Comparison of ENCODE assay signal across 33 cellular contexts in the genomic region with DNA sequence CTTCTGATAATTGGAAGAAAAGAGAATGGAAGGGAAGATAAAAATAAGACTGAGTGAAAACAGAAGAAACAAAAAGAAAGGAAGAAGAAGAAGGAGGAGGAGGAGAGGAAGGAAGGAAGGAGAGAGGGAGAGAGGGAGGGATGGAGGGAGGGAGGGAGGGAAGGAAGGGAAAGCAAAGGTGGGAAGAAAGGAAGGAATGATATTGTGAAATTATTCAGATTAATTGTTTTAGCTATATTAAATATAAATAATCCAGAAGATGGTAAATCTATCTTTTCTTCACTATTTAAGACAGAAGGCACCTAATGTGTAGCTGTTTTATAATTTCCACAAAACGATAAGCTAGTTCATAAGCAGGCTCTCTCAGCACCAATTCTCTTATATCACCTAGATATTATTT.
DNase-seq lines count a peak whose midpoint lies in the region; ATAC-seq, FAIRE-seq and TF ChIP-seq lines count a peak whose summit lies in the region.
"Had no signal": no experiment of that assay in that cellular context is flagged by ENCODE, and none has a peak within 500 bp of the region (broad histone marks: within the 10 kb centered on the region; RNA-seq: fewer than 3 reads in every experiment).

No MANE protein-coding gene starts in this region.

- no peaks in the 10 kb centered on the region for H3K27me3 Mint-ChIP-seq in stimulated activated memory B cell treated with anti-CD40 and anti-IgM and Interleukin-4, amounts not matched to agents 10 μg/mL and 1 μg/mL and 100 μg/mL, for 72 hours
- H3K27me3 Mint-ChIP-seq: B cell; CD4-positive, alpha-beta memory T cell; CD4-positive, alpha-beta T cell; CD4-positive, CD25-positive, alpha-beta regulatory T cell; CD8-positive, alpha-beta memory T cell had no signal

- TF ChIP-seq CTCF in HepG2 (CRISPR knock-in tag; IDR thresholded peaks at IDR 0.05) (no peak), right lobe of liver (IDR thresholded peaks at IDR 0.05) (no peak), K562 (IDR thresholded peaks at IDR 0.05 in 2 of 3, conservative IDR thresholded peaks at IDR 0.05 in 1 of 3; ENCODE audit: insufficient read depth in 2 of 3, low read depth in 1 of 3, low read length in 3 of 3) (no peak)

- no peaks in the 10 kb centered on the region for H3K36me3 Mint-ChIP-seq in stimulated activated memory B cell treated with anti-CD40 and anti-IgM and Interleukin-4, amounts not matched to agents 10 μg/mL and 1 μg/mL and 100 μg/mL, for 72 hours
- H3K36me3 Mint-ChIP-seq: CD14-positive monocyte; CD4-positive, alpha-beta memory T cell; CD4-positive, CD25-positive, alpha-beta regulatory T cell; CD8-positive, alpha-beta memory T cell; CD8-positive, alpha-beta T cell had no signal

- H3K9me3 ChIP-seq in HepG2 (ENCODE audit: low read length) = peaks cover 71% of the 10 kb centered on the region
- H3K9me3 ChIP-seq in right lobe of liver = no peaks in the 10 kb centered on the region
- no peaks in the 10 kb centered on the region for H3K9me3 ChIP-seq in K562 (replicated peaks; ENCODE audit: control insufficient read depth, insufficient read depth, low read depth, low read length)
- H3K9me3 ChIP-seq: A549; BE2C; BLaER1; BLaER1 treated with 17β-estradiol and CSF1 and Interleukin-3, amounts not matched to agents 10 nM and 100 nM; Caco-2 had no signal

- H3K4me1 ChIP-seq in HepG2 (ENCODE audit: insufficient read depth, low read length) = no peaks in the 10 kb centered on the region
- H3K4me1 ChIP-seq in right lobe of liver = no peaks in the 10 kb centered on the region
- H3K4me1 ChIP-seq in K562 (replicated peaks in 1 of 2; ENCODE audit: control insufficient read depth in 2 of 2, insufficient read depth in 2 of 2, low read length in 2 of 2) = no peaks in the 10 kb centered on the region
- H3K4me1 ChIP-seq: A549; BE2C; BLaER1; BLaER1 treated with 17β-estradiol and CSF1 and Interleukin-3, amounts not matched to agents 10 nM and 100 nM; Caco-2 had no signal

- H3K79me2 ChIP-seq in HepG2 (ENCODE audit: insufficient read depth, low read length) (no peaks in the 10 kb centered on the region), K562 (ENCODE audit: control insufficient read depth, insufficient read depth, low read length) (no peaks in the 10 kb centered on the region)

- H3K27ac Mint-ChIP-seq in stimulated activated memory B cell treated with anti-CD40 and anti-IgM and Interleukin-4, amounts not matched to agents 10 μg/mL and 1 μg/mL and 100 μg/mL, for 72 hours = no peak overlapping the region
- H3K27ac Mint-ChIP-seq: B cell; CD14-positive monocyte; CD4-positive, alpha-beta memory T cell; CD4-positive, alpha-beta T cell; CD4-positive, CD25-positive, alpha-beta regulatory T cell; CD8-positive, alpha-beta memory T cell; CD8-positive, alpha-beta T cell had no signal

- H3K4me1 Mint-ChIP-seq in stimulated activated memory B cell treated with anti-CD40 and anti-IgM and Interleukin-4, amounts not matched to agents 10 μg/mL and 1 μg/mL and 100 μg/mL, for 72 hours = no peaks in the 10 kb centered on the region
- H3K4me1 Mint-ChIP-seq: B cell; CD14-positive monocyte; CD4-positive, alpha-beta memory T cell; CD4-positive, CD25-positive, alpha-beta regulatory T cell; CD8-positive, alpha-beta memory T cell had no signal

- no peak overlapping the region for H3K4me3 ChIP-seq in HepG2 (replicated peaks in 1 of 3; ENCODE audit: insufficient read depth in 1 of 3, low read depth in 2 of 3, low read length in 3 of 3)
- H3K4me3 ChIP-seq in right lobe of liver = no peak overlapping the region
- H3K4me3 ChIP-seq in K562 = no peak overlapping the region
- H3K4me3 ChIP-seq: A549; BLaER1; BLaER1 treated with 17β-estradiol and CSF1 and Interleukin-3, amounts not matched to agents 10 nM and 100 nM had no signal

- H2AFZ ChIP-seq in HepG2 (ENCODE audit: low read length) (no peak overlapping the region), K562 (ENCODE audit: low read depth, low read length) (no peak overlapping the region)

- 0% methylated on average over 1 of the region's 1 CpG for WGBS in HepG2 (ENCODE audit: low lambda C conversion rate)
- WGBS in right lobe of liver (ENCODE audit: insufficient coverage, low coverage, low lambda C conversion rate, missing lambda C conversion rate) = 90% methylated on average over 1 of the region's 1 CpG
- WGBS in K562 (ENCODE audit: insufficient coverage, low coverage, missing lambda C conversion rate) = 0% methylated on average over 1 of the region's 1 CpG

- H3K9ac ChIP-seq in HepG2 (ENCODE audit: insufficient read depth, low read depth, low read length) (no peak overlapping the region), K562 (ENCODE audit: insufficient read depth in 1 of 2, low read depth in 2 of 2, low read length in 2 of 2) (no peak overlapping the region)
- H3K9ac ChIP-seq: BLaER1; BLaER1 treated with 17β-estradiol and CSF1 and Interleukin-3, amounts not matched to agents 10 nM and 100 nM had no signal

- H3K27me3 ChIP-seq in HepG2 (ENCODE audit: control insufficient read depth in 1 of 2, insufficient read depth in 2 of 2, low read length in 2 of 2) (no peaks in the 10 kb centered on the region), right lobe of liver (no peaks in the 10 kb centered on the region), K562 (ENCODE audit: control insufficient read depth in 2 of 2, insufficient read depth in 2 of 2, low read length in 2 of 2) (no peaks in the 10 kb centered on the region)
- H3K27me3 ChIP-seq: BE2C; BLaER1; BLaER1 treated with 17β-estradiol and CSF1 and Interleukin-3, amounts not matched to agents 10 nM and 100 nM had no signal

- TF ChIP-seq POLR2A in HepG2 (IDR thresholded peaks at IDR 0.05; ENCODE audit: insufficient read depth in 1 of 2, low read depth in 2 of 2, low read length in 2 of 2) = no peak
- no peak for TF ChIP-seq POLR2A in right lobe of liver (IDR thresholded peaks at IDR 0.05)
- no peak for TF ChIP-seq POLR2A in K562 (conservative IDR thresholded peaks at IDR 0.05)

- BruUV-seq in HepG2 (replicated peaks; lab: Mats Ljungman, UMichigan) (no TSS peak), K562 (replicated peaks; lab: Mats Ljungman, UMichigan) (no TSS peak)

- peaks cover 7% of the 10 kb centered on the region for H3K9me3 Mint-ChIP-seq in stimulated activated memory B cell treated with anti-CD40 and anti-IgM and Interleukin-4, amounts not matched to agents 10 μg/mL and 1 μg/mL and 100 μg/mL, for 72 hours

- intact Hi-C loops in HepG2 (cut with micrococcal nuclease; ENCODE audit: unreplicated experiment) = loop anchor here (10.0 kb wide), 1 partner anchor 328 kb away; no protein-coding TSS in a partner anchor
- intact Hi-C loops in right lobe of liver (cut with DNase I) = no loop called here
- intact Hi-C loops in K562 (cut with micrococcal nuclease) = no loop called here

- TF ChIP-seq RAD21 in HepG2 (CRISPR knock-in tag; IDR thresholded peaks at IDR 0.05) = no peak
- TF ChIP-seq RAD21 in K562 (CRISPR knock-in tag; conservative IDR thresholded peaks at IDR 0.05 in 1 of 2, IDR thresholded peaks at IDR 0.05 in 1 of 2) = no peak

- no peaks in the 10 kb centered on the region for H3K36me3 ChIP-seq in HepG2 (replicated peaks in 1 of 2; ENCODE audit: control insufficient read depth in 1 of 2, insufficient read depth in 2 of 2, low read length in 2 of 2)
- H3K36me3 ChIP-seq in right lobe of liver = no peaks in the 10 kb centered on the region
- no peaks in the 10 kb centered on the region for H3K36me3 ChIP-seq in K562 (ENCODE audit: control insufficient read depth, insufficient read depth, low read length)
- H3K36me3 ChIP-seq: BE2C; BLaER1; BLaER1 treated with 17β-estradiol and CSF1 and Interleukin-3, amounts not matched to agents 10 nM and 100 nM had no signal

- POLR2A ChIA-PET in HepG2 (lab: Yijun Ruan, JAX) = no interaction called here
- POLR2A ChIA-PET in K562 (lab: Yijun Ruan, JAX) = interaction anchor here (1.8 kb wide), 1 partner anchor 11 kb away, joined by 3 read pairs; no protein-coding TSS in a partner anchor

- ATAC-seq in HepG2 (no peak), right lobe of liver (no peak), K562 (no peak)
- ATAC-seq in stimulated activated memory B cell treated with anti-CD40 and anti-IgM and Interleukin-4, amounts not matched to agents 10 μg/mL and 1 μg/mL and 100 μg/mL, for 72 hours = no peak
- ATAC-seq: A549; CD8-positive, alpha-beta T cell had no signal

- H4K20me1 ChIP-seq in HepG2 (ENCODE audit: insufficient read depth, low read length) (no peaks in the 10 kb centered on the region), K562 (replicated peaks; ENCODE audit: control insufficient read depth, insufficient read depth, low read length) (no peaks in the 10 kb centered on the region)
- H4K20me1 ChIP-seq: BLaER1; BLaER1 treated with 17β-estradiol and CSF1 and Interleukin-3, amounts not matched to agents 10 nM and 100 nM had no signal

- FAIRE-seq in HepG2 (lab: Jason Lieb, UNC) (no peak), K562 (lab: Jason Lieb, UNC) (no peak)
- FAIRE-seq: A204.1, A549, D721Med had no signal

- CTCF ChIA-PET in HepG2 (lab: Yijun Ruan, JAX; ENCODE audit: low intra/inter-chr PET ratio, low total read pairs) = no interaction called here
- CTCF ChIA-PET in K562 (lab: Yijun Ruan, JAX; ENCODE audit: low intra/inter-chr PET ratio) = interaction anchor here (1.9 kb wide), 1 partner anchor 361 kb away, joined by 10 read pairs; no protein-coding TSS in a partner anchor

- no peaks in the 10 kb centered on the region for H3K9me1 ChIP-seq in K562 (ENCODE audit: control insufficient read depth, insufficient read depth, low read length)

- in situ Hi-C loops in HepG2 (cut with HindIII; ENCODE audit: extremely low pct_ligation_motif_present, low pct_unique_long_range_greater_than_20kb) (no loop called here), K562 (cut with MboI) (no loop called here)

- H3K4me2 ChIP-seq in HepG2 (ENCODE audit: low read depth, low read length) = no peak overlapping the region
- H3K4me2 ChIP-seq in K562 (ENCODE audit: insufficient read depth, low read length) = no peak overlapping the region
- H3K4me2 ChIP-seq: A549; BLaER1; BLaER1 treated with 17β-estradiol and CSF1 and Interleukin-3, amounts not matched to agents 10 nM and 100 nM had no signal

- no peak overlapping the region for H3K27ac ChIP-seq in HepG2 (ENCODE audit: extremely low read length, insufficient read depth, low read length)
- no peak overlapping the region for H3K27ac ChIP-seq in right lobe of liver
- no peak overlapping the region for H3K27ac ChIP-seq in K562 (ENCODE audit: extremely low read depth, low read depth, low read length)
- H3K27ac ChIP-seq: 22Rv1; A549; BLaER1; BLaER1 treated with 17β-estradiol and CSF1 and Interleukin-3, amounts not matched to agents 10 nM and 100 nM; C4-2B had no signal

- TF ChIP-seq EP300 in HepG2 (IDR thresholded peaks at IDR 0.05; ENCODE audit: low read depth in 2 of 2, low read length in 2 of 2) (no peak), HepG2 (CRISPR knock-in tag; IDR thresholded peaks at IDR 0.05; ENCODE audit: borderline replicate concordance) (no peak), K562 (IDR thresholded peaks at IDR 0.05; ENCODE audit: low read length) (no peak)

- DNase-seq in HepG2 (ENCODE audit: low spot score) (no peak), right lobe of liver (no peak), K562 (ENCODE audit: extremely low read depth in 1 of 4, low spot score in 3 of 4) (no peak)
- DNase-seq: 8988T; ACHN; AML-193; BE2C; C1 segment of cervical spinal cord; Caco-2; Calu3; CD4-positive, alpha-beta memory T cell; CD4-positive, alpha-beta T cell; CD4-positive, CD25-positive, alpha-beta regulatory T cell; CD8-positive, alpha-beta memory T cell; CD8-positive, alpha-beta T cell; COR-L47; DMS 273 treated with DMSO at 0.1 percent for 48 hours; DMS153; DMS53; DMS79; DMS79 treated with DMSO at 0.1 percent for 48 hours; DND-41; EL had no signal

- H3K4me3 Mint-ChIP-seq in stimulated activated memory B cell treated with anti-CD40 and anti-IgM and Interleukin-4, amounts not matched to agents 10 μg/mL and 1 μg/mL and 100 μg/mL, for 72 hours = no peak overlapping the region
- H3K4me3 Mint-ChIP-seq: B cell; CD14-positive monocyte; CD4-positive, alpha-beta memory T cell; CD4-positive, alpha-beta T cell; CD4-positive, CD25-positive, alpha-beta regulatory T cell; CD8-positive, alpha-beta memory T cell; CD8-positive, alpha-beta T cell had no signal

Comparison
In these comparisons a context has a peak if more than half of its experiments do, and no peak if none do; other contexts are left out.
1. Of the 241 proteins assayed by ChIP-seq in both HepG2 and K562: peak only in HepG2: HNRNPK; only in K562: PCBP2; in both: none; in neither: 239.